In the genomic region with DNA sequence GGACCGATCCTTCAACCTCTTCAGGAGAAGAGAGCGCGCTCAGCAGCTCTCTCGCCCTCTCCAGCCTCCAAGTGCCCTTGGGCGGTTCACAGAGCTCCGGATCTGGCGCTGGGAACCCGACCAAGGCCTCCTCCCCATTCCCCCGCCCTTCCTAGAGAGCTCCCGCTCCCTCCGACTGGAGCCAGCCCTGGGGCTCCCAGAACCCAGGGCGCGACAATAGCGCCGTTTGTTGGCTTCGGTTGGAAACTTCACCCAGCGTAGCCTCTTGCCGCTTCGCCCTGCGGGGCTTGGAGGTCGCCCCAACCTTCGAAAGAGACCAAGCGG, we compare ENCODE assay signal across 13 cellular contexts. TPM values are rescaled to one million over a fixed set of nuclear protein-coding genes. Genes with fewer than 3 reads are reported as not detected.
DNase-seq lines count a peak whose midpoint lies in the region; TF ChIP-seq lines count a peak whose summit lies in the region.
"Had no signal": no experiment of that assay in that cellular context is flagged by ENCODE, and none has a peak within 500 bp of the region (broad histone marks: within the 10 kb centered on the region; RNA-seq: fewer than 3 reads in every experiment).

No MANE protein-coding gene starts in this region.

- WGBS in esophagus muscularis mucosa, result 42% methylated on average over 8 of the region's 23 CpGs

- no peak overlapping the region for H3K27ac Mint-ChIP-seq in nephron
- H3K27ac Mint-ChIP-seq: B cell had no signal

- TF ChIP-seq POLR2A in esophagus muscularis mucosa (IDR thresholded peaks at IDR 0.05; ENCODE audit: low read depth), result no peak

- H3K4me1 Mint-ChIP-seq in nephron, result peaks cover 22% of the 10 kb centered on the region

- H3K4me3 ChIP-seq in epithelial cell of proximal tubule (ENCODE audit: low read depth, low read length) (no peak overlapping the region), esophagus muscularis mucosa (no peak overlapping the region)
- H3K4me3 ChIP-seq: uterus had no signal

- TF ChIP-seq EP300 in esophagus muscularis mucosa (IDR thresholded peaks at IDR 0.05), result no peak

- intact Hi-C loops in esophagus muscularis mucosa (cut with DNase I), result no loop called here

- DNase-seq in Ammon's horn (ENCODE audit: low spot score), result peak; percentile 7
- peak; percentile 29 for DNase-seq in M059J (ENCODE audit: low read depth)
- DNase-seq in epithelial cell of proximal tubule (ENCODE audit: low read depth), result no peak
- no peak for DNase-seq in esophagus muscularis mucosa (ENCODE audit: extremely low spot score)
- DNase-seq in NCI-H526 treated with DMSO at 0.1 percent for 48 hours (lab: John Stamatoyannopoulos, UW), result no peak
- DNase-seq in NCI-H446 treated with DMSO at 0.1 percent for 48 hours (lab: John Stamatoyannopoulos, UW), result no peak
- DNase-seq in GM13977 (ENCODE audit: low spot score), result no peak
- DNase-seq: effector CD8-positive, alpha-beta T cell; NCI-H187; OCI-M1; uterus had no signal

- in situ Hi-C loops in GM13977 (cut with MboI; ENCODE audit: low pct_unique_long_range_greater_than_20kb, low sequenced_read_pairs, unreplicated experiment), result no loop called here

- H3K27ac ChIP-seq in esophagus muscularis mucosa (replicated peaks in 1 of 4), result no peak overlapping the region
- H3K27ac ChIP-seq: uterus had no signal

- H3K4me3 Mint-ChIP-seq in nephron, result peak overlapping the region in 2 of 3 experiments; percentile 6 to 20
- H3K4me3 Mint-ChIP-seq: B cell had no signal

- peaks cover 12% of the 10 kb centered on the region for H3K9me3 Mint-ChIP-seq in nephron

- H3K27me3 Mint-ChIP-seq in nephron (ENCODE audit: low read depth), result peaks cover 95% of the 10 kb centered on the region

- H3K9me3 ChIP-seq in esophagus muscularis mucosa, result no peaks in the 10 kb centered on the region
- H3K9me3 ChIP-seq: uterus had no signal

- no peaks in the 10 kb centered on the region for H3K36me3 ChIP-seq in esophagus muscularis mucosa
- H3K36me3 ChIP-seq: uterus had no signal

- H3K36me3 Mint-ChIP-seq in nephron (ENCODE audit: low read depth), result no peaks in the 10 kb centered on the region

- TF ChIP-seq CTCF in epithelial cell of proximal tubule (conservative IDR thresholded peaks at IDR 0.05; ENCODE audit: low read depth, low read length) (peak; percentile 52), nephron (IDR thresholded peaks at IDR 0.05; ENCODE audit: unreplicated experiment in 3 of 3) (peak; percentile 30 to 44 (median 43)), esophagus muscularis mucosa (IDR thresholded peaks at IDR 0.05) (no peak), GM13977 (IDR thresholded peaks at IDR 0.05; ENCODE audit: extremely low read depth, insufficient read depth, missing control alignments) (no peak)

- H3K4me1 ChIP-seq in esophagus muscularis mucosa, result peaks cover 8 to 44% (median 34%) of the 10 kb centered on the region in 4 donors
- H3K4me1 ChIP-seq: uterus had no signal

- H3K27me3 ChIP-seq in esophagus muscularis mucosa, result peaks cover 0 to 98% (median 67%) of the 10 kb centered on the region in 4 donors

RNA-seq across cellular contexts. Expression of gene SOX3, which starts 3.1 kb away (rescaled TPM):
- not detected in 2 replicates for total RNA-seq in M059J (2014; rRNA removed; shearing (Covaris generic))
- not detected in 2 replicates for total RNA-seq in epithelial cell of proximal tubule
- not detected for total RNA-seq in esophagus muscularis mucosa
- total RNA-seq: B cell had no signal

Comparison
In these comparisons a context has a peak if more than half of its experiments do, and no peak if none do; other contexts are left out.
1. DNase-seq: peak in Ammon's horn (single experiment) and M059J (single experiment); none in epithelial cell of proximal tubule (single experiment), esophagus muscularis mucosa (single experiment), NCI-H526 treated with DMSO at 0.1 percent for 48 hours (single experiment), NCI-H446 treated with DMSO at 0.1 percent for 48 hours (single experiment) and GM13977 (single experiment).
2. CTCF ChIP-seq: peak in epithelial cell of proximal tubule (single experiment) and nephron (3 of 3); none in esophagus muscularis mucosa (0 of 3) and GM13977 (single experiment).